10 cellular contexts compared by ENCODE assay signal in the genomic region with DNA sequence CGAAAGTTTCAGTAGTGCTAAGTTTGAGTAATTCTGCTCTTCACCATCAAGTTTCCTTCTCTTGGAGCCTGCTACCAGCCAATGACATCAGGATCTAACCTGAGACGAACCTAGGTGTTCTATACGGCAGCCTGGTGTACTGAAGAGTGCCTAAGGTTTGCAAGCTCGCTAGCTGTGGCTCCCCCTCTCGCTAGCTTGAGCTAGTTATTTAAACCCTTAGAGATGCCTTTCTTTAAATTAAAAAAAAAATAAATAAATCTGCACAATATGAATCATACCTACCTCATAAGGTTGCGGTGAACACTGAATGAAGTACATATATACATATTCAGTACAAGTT. TPM values are rescaled to one million over a fixed set of nuclear protein-coding genes. Genes with fewer than 3 reads are reported as not detected.
DNase-seq lines count a peak whose midpoint lies in the region; ATAC-seq and TF ChIP-seq lines count a peak whose summit lies in the region.
"Had no signal": no experiment of that assay in that cellular context is flagged by ENCODE, and none has a peak within 500 bp of the region (broad histone marks: within the 10 kb centered on the region; RNA-seq: fewer than 3 reads in every experiment).

No MANE protein-coding gene starts in this region.

- ATAC-seq in HG03442 (IDR thresholded peaks at IDR 0.05; ENCODE audit: unreplicated experiment) (no peak), GM21529 (IDR thresholded peaks at IDR 0.05; ENCODE audit: unreplicated experiment) (no peak)
- ATAC-seq in CD8-positive, alpha-beta T cell = no peak

- DNase-seq in DMS53 (lab: John Stamatoyannopoulos, UW) (peak; percentile 55), DMS53 treated with DMSO at 0.1 percent for 48 hours (lab: John Stamatoyannopoulos, UW; ENCODE audit: unreplicated experiment) (no peak), endodermal cell (peak; percentile 66), lung microvascular endothelial cell (ENCODE audit: low read depth in 2 of 2) (peak; percentile 52 to 82), type B pancreatic cell (ENCODE audit: extremely low spot score, unreplicated experiment) (no peak)
- no peak for DNase-seq in CD8-positive, alpha-beta T cell
- DNase-seq: activated CD4-positive, alpha-beta T cell treated with anti-CD3 and anti-CD28 coated beads for 4 hours had no signal

- H3K27ac Mint-ChIP-seq in endodermal cell (no peak overlapping the region), type B pancreatic cell (no peak overlapping the region)
- H3K27ac Mint-ChIP-seq in CD8-positive, alpha-beta T cell = no peak overlapping the region

- intact Hi-C loops in CD8-positive, alpha-beta T cell (cut with DNase I, micrococcal nuclease) = no loop called here

- peak overlapping the region; percentile 58 for H3K4me3 Mint-ChIP-seq in endodermal cell
- peak overlapping the region; percentile 91 for H3K4me3 Mint-ChIP-seq in type B pancreatic cell
- H3K4me3 Mint-ChIP-seq in CD8-positive, alpha-beta T cell = no peak overlapping the region

- H3K27me3 ChIP-seq in endodermal cell (ENCODE audit: control insufficient read depth, insufficient read depth, low read length, poor library complexity, severe bottlenecking) = peaks cover 50% of the 10 kb centered on the region
- peaks cover 5% of the 10 kb centered on the region for H3K27me3 ChIP-seq in CD8-positive, alpha-beta T cell (ENCODE audit: insufficient read depth, low read length)

- CTCF ChIA-PET in CD8-positive, alpha-beta T cell (lab: Charles Lee) = no interaction called here

- H3K27me3 Mint-ChIP-seq in endodermal cell (ENCODE audit: insufficient read depth) (peaks cover 61% of the 10 kb centered on the region), type B pancreatic cell (peaks cover 89% of the 10 kb centered on the region)
- H3K27me3 Mint-ChIP-seq in CD8-positive, alpha-beta T cell (ENCODE audit: low read depth) = peaks cover 64% of the 10 kb centered on the region

- H3K9me3 ChIP-seq in endodermal cell (ENCODE audit: control insufficient read depth, low read length) = no peaks in the 10 kb centered on the region
- H3K9me3 ChIP-seq in CD8-positive, alpha-beta T cell (ENCODE audit: low read length) = no peaks in the 10 kb centered on the region

- H3K9ac ChIP-seq in endodermal cell (ENCODE audit: extremely low read depth, low read length, poor library complexity, severe bottlenecking) = no peak overlapping the region

- no peak overlapping the region for H3K27ac ChIP-seq in endodermal cell (ENCODE audit: low read depth, low read length)
- H3K27ac ChIP-seq in CD8-positive, alpha-beta T cell (ENCODE audit: low read depth, low read length) = no peak overlapping the region
- H3K27ac ChIP-seq: 22Rv1 had no signal

- H3K4me3 ChIP-seq in endodermal cell (ENCODE audit: low read length) = peak overlapping the region; percentile 80
- H3K4me3 ChIP-seq in CD8-positive, alpha-beta T cell (ENCODE audit: low read depth, low read length) = no peak overlapping the region

- TF ChIP-seq CTCF in endodermal cell (conservative IDR thresholded peaks at IDR 0.05) (peak; percentile 43), type B pancreatic cell (conservative IDR thresholded peaks at IDR 0.05) (no peak)
- TF ChIP-seq CTCF in CD8-positive, alpha-beta T cell (IDR thresholded peaks at IDR 0.05) = no peak

- H3K4me1 ChIP-seq in endodermal cell (ENCODE audit: control insufficient read depth, insufficient read depth, low read length) = peaks cover 15% of the 10 kb centered on the region
- H3K4me1 ChIP-seq in CD8-positive, alpha-beta T cell (ENCODE audit: insufficient read depth, low read length) = no peaks in the 10 kb centered on the region

- H3K36me3 Mint-ChIP-seq in endodermal cell (ENCODE audit: low read depth) = no peaks in the 10 kb centered on the region
- H3K36me3 Mint-ChIP-seq in type B pancreatic cell = no peaks in the 10 kb centered on the region
- no peaks in the 10 kb centered on the region for H3K36me3 Mint-ChIP-seq in CD8-positive, alpha-beta T cell

- H3K4me1 Mint-ChIP-seq in endodermal cell = peaks cover 43% of the 10 kb centered on the region
- peaks cover 18% of the 10 kb centered on the region for H3K4me1 Mint-ChIP-seq in type B pancreatic cell (ENCODE audit: unreplicated experiment)
- H3K4me1 Mint-ChIP-seq in CD8-positive, alpha-beta T cell (ENCODE audit: low read depth) = peaks cover 17% of the 10 kb centered on the region

- 10 to 20% methylated on average over 4 to 6 of the region's 6 CpGs for WGBS in endodermal cell (ENCODE audit: insufficient coverage in 1 of 2, insufficient read length in 1 of 2), 2 experiments

- POLR2A ChIA-PET in CD8-positive, alpha-beta T cell (lab: Charles Lee) = no interaction called here

- H3K9me3 Mint-ChIP-seq in endodermal cell (no peaks in the 10 kb centered on the region), type B pancreatic cell (no peaks in the 10 kb centered on the region)
- H3K9me3 Mint-ChIP-seq in CD8-positive, alpha-beta T cell = no peaks in the 10 kb centered on the region

- no peaks in the 10 kb centered on the region for H3K36me3 ChIP-seq in endodermal cell (ENCODE audit: control insufficient read depth, insufficient read depth, low read length)
- no peaks in the 10 kb centered on the region for H3K36me3 ChIP-seq in CD8-positive, alpha-beta T cell (ENCODE audit: insufficient read depth, low read length)

RNA-seq across cellular contexts. Expression of a gene that starts 1.4 kb away (rescaled TPM):
- total RNA-seq in endodermal cell (1 to 10 TPM; 3.5 to 3.9 TPM), lung microvascular endothelial cell (235 and 1,223 TPM in 2 replicates), type B pancreatic cell (ENCODE audit: low replicate concordance) (0.86 and 2.6 TPM in 2 replicates)
- polyA plus RNA-seq in endodermal cell (2013, experiment 1 of 2) = 5.5 TPM
- 6.3 TPM for polyA plus RNA-seq in endodermal cell (2013, experiment 2 of 2)
- not detected for total RNA-seq in CD8-positive, alpha-beta T cell

Comparison
In these comparisons a context has a peak if more than half of its experiments do, and no peak if none do; other contexts are left out.
1. DNase-seq: peak in DMS53 (single experiment), endodermal cell (single experiment) and lung microvascular endothelial cell (2 of 2); none in DMS53 treated with DMSO at 0.1 percent for 48 hours (single experiment), type B pancreatic cell (single experiment) and CD8-positive, alpha-beta T cell (0 of 7).
2. RNA of a gene that starts 1.4 kb away (total RNA-seq): 235 to 1,223 TPM in lung microvascular endothelial cell; 3.5 to 3.9 TPM in endodermal cell, 0.86 to 2.6 TPM in type B pancreatic cell and not detected in CD8-positive, alpha-beta T cell; every median in the first group is over 10 times any median in the second.